ENCODE assay signal across 1 cellular context in the genomic region with DNA sequence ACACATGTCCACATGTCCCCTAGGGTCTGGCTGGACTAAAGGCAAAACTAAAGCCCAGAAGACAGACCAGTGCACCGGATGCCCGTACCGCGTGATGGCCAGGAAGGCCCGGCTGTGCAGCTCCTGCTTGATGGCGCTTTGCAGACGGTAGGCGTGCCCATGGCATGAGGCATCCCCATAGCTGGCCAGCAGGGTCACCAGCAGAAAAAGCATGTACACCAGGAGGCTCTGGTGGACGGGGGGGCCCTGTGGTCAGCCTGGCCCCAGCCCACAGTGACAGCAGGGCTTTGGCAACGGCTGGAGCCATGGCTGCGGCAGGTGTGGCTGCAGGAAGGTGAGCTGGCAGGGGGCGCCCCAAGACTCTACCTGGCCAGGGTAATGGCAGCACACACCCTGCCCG.
TF ChIP-seq lines count a peak whose summit lies in the region.

No MANE protein-coding gene starts in this region.

TF ChIP-seq in HCT116, 20 proteins besides CTCF, POLR2A, EP300 and RAD21:
- TF ChIP-seq, protein P1, sequence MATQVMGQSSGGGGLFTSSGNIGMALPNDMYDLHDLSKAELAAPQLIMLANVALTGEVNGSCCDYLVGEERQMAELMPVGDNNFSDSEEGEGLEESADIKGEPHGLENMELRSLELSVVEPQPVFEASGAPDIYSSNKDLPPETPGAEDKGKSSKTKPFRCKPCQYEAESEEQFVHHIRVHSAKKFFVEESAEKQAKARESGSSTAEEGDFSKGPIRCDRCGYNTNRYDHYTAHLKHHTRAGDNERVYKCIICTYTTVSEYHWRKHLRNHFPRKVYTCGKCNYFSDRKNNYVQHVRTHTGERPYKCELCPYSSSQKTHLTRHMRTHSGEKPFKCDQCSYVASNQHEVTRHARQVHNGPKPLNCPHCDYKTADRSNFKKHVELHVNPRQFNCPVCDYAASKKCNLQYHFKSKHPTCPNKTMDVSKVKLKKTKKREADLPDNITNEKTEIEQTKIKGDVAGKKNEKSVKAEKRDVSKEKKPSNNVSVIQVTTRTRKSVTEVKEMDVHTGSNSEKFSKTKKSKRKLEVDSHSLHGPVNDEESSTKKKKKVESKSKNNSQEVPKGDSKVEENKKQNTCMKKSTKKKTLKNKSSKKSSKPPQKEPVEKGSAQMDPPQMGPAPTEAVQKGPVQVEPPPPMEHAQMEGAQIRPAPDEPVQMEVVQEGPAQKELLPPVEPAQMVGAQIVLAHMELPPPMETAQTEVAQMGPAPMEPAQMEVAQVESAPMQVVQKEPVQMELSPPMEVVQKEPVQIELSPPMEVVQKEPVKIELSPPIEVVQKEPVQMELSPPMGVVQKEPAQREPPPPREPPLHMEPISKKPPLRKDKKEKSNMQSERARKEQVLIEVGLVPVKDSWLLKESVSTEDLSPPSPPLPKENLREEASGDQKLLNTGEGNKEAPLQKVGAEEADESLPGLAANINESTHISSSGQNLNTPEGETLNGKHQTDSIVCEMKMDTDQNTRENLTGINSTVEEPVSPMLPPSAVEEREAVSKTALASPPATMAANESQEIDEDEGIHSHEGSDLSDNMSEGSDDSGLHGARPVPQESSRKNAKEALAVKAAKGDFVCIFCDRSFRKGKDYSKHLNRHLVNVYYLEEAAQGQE (IDR thresholded peaks at IDR 0.05; ENCODE audit: low read depth) = no peak
- TF ChIP-seq YY1 (IDR thresholded peaks at IDR 0.05; ENCODE audit: extremely low read depth, insufficient replicate concordance, low read depth, low read length) (no peak), FOSL1 (IDR thresholded peaks at IDR 0.05; ENCODE audit: low read depth) (no peak), ZNF274 (IDR thresholded peaks at IDR 0.05; ENCODE audit: low read depth, low read length) (no peak), POLR2AphosphoS5 (IDR thresholded peaks at IDR 0.05; ENCODE audit: low read depth, low read length) (no peak), EGR1 (IDR thresholded peaks at IDR 0.05; ENCODE audit: low read depth) (no peak), ELF1 (IDR thresholded peaks at IDR 0.05; ENCODE audit: borderline replicate concordance, low read depth) (no peak), ZFX (IDR thresholded peaks at IDR 0.05) (no peak), SIN3A (IDR thresholded peaks at IDR 0.05; ENCODE audit: low read depth) (no peak), EZH2phosphoT487 (IDR thresholded peaks at IDR 0.05; ENCODE audit: borderline replicate concordance) (no peak), SRF (IDR thresholded peaks at IDR 0.05; ENCODE audit: low read depth) (no peak), JUND (IDR thresholded peaks at IDR 0.05) (no peak)
- TF ChIP-seq, protein P2, sequence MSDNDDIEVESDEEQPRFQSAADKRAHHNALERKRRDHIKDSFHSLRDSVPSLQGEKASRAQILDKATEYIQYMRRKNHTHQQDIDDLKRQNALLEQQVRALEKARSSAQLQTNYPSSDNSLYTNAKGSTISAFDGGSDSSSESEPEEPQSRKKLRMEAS (IDR thresholded peaks at IDR 0.05) = no peak
- TF ChIP-seq, protein P3, sequence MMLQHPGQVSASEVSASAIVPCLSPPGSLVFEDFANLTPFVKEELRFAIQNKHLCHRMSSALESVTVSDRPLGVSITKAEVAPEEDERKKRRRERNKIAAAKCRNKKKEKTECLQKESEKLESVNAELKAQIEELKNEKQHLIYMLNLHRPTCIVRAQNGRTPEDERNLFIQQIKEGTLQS (IDR thresholded peaks at IDR 0.05) = no peak
